ENCODE assay signal across 8 cellular contexts in the genomic region with DNA sequence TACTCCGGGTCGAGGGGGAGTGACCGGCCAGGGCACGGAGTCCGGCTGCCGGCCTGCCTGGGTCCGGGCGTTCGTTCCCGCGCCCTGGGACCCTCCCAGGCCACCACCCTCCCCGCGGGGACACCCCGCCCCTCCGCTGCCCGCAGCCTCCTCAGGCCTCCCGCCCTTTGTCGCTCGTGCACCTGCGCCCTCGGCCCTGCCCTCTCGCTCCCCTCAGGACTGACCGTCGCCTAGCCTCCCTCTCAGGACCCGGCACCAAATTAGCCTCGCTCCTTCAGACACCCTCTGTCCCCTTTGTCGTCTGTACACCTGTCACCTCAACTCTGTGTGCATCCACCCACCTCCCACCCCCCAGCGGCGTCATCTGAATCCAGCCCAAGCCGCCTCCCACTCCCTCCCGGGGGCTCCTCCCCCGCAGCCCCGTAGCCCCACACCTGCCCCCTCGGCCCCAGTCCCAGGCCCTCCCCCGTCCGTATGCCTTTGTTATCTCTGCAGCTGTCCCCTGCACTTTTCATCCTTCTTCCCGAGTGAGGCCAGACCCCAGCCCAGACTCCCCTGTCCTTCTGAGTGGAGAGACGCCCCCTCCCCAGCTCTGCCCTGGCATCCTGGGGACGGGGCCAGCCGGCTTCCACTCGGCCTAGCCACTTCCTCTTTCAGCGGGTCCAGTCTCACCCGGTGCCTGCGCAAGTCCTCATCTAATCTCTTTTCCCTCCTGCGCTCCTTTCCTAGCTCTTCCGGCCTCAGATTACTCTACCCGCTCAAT. TPM values are rescaled to one million over a fixed set of nuclear protein-coding genes. Genes with fewer than 3 reads are reported as not detected.
DNase-seq lines count a peak whose midpoint lies in the region; ATAC-seq and TF ChIP-seq lines count a peak whose summit lies in the region.

No MANE protein-coding gene starts in this region.

- H3K4me1 ChIP-seq in SJCRH30: no peaks in the 10 kb centered on the region; the same call in 1 of the 2 replicates
- peaks cover 6% of the 10 kb centered on the region for H3K4me1 ChIP-seq in right cardiac atrium (ENCODE audit: control insufficient read depth, insufficient read depth, low read length)
- H3K4me1 ChIP-seq in spleen: peaks cover 14 to 31% (median 21%) of the 10 kb centered on the region in 6 donors

- DNase-seq in CD4-positive, alpha-beta T cell: peak; percentile 33 to 69 (median 49)
- DNase-seq in SJCRH30 (peak; percentile 50), right cardiac atrium (peak in 1 of 3 donors; percentile 66), spleen (peak; percentile 88), NCI-H1048 (lab: John Stamatoyannopoulos, UW) (no peak)
- DNase-seq in activated naive CD4-positive, alpha-beta T cell treated with anti-CD3 and anti-CD28 coated beads, Interleukin-2, amount 50 U/mL, for 72 hours (ENCODE audit: low spot score in 2 of 2): peak in 1 of 2 donors; percentile 70

- TF ChIP-seq POLR2A in spleen (IDR thresholded peaks at IDR 0.05): no peak

- TF ChIP-seq CTCF in CD4-positive, alpha-beta T cell (IDR thresholded peaks at IDR 0.05): no peak
- no peak for TF ChIP-seq CTCF in spleen (IDR thresholded peaks at IDR 0.05 in 8 of 11, conservative IDR thresholded peaks at IDR 0.05 in 3 of 11)

- POLR2A ChIA-PET in CD4-positive, alpha-beta T cell (lab: Charles Lee): interaction anchor here (0.8 to 3.0 kb wide), 7 partner anchors 18 to 259 kb away, joined by 4 to 19 read pairs (median 4); a partner anchor contains a TSS

- peaks cover 18% of the 10 kb centered on the region for H3K4me1 Mint-ChIP-seq in CD4-positive, alpha-beta T cell (ENCODE audit: low read depth)

- H3K27ac ChIP-seq in CD4-positive, alpha-beta T cell (ENCODE audit: low read depth, low read length): no peak overlapping the region
- H3K27ac ChIP-seq in SJCRH30 (no peak overlapping the region), right cardiac atrium (ENCODE audit: low read length) (no peak overlapping the region), spleen (peak overlapping the region; percentile 29 to 85 (median 79))

- H3K27me3 Mint-ChIP-seq in CD4-positive, alpha-beta T cell: no peaks in the 10 kb centered on the region

- H3K36me3 ChIP-seq in SJCRH30 (peaks cover 3% of the 10 kb centered on the region; the same call in 1 of the 2 replicates), spleen (peaks cover 0 to 27% (median 26%) of the 10 kb centered on the region in 6 donors)

- peak overlapping the region; percentile 79 for H3K27ac Mint-ChIP-seq in CD4-positive, alpha-beta T cell
- peak overlapping the region; percentile 79 to 83 for H3K27ac Mint-ChIP-seq in activated naive CD4-positive, alpha-beta T cell treated with anti-CD3 and anti-CD28 coated beads, Interleukin-2, amount 50 U/mL, for 72 hours

- intact Hi-C loops in CD4-positive, alpha-beta T cell (cut with DNase I, micrococcal nuclease): no loop called here
- intact Hi-C loops in right cardiac atrium (cut with DNase I): no loop called here
- intact Hi-C loops in spleen (cut with DNase I; ENCODE audit: low total_unique reads): no loop called here

- H3K27me3 ChIP-seq in CD4-positive, alpha-beta T cell (ENCODE audit: control insufficient read depth, insufficient read depth, low read length): no peaks in the 10 kb centered on the region
- no peaks in the 10 kb centered on the region for H3K27me3 ChIP-seq in SJCRH30
- no peaks in the 10 kb centered on the region for H3K27me3 ChIP-seq in right cardiac atrium (ENCODE audit: control insufficient read depth, insufficient read depth)
- H3K27me3 ChIP-seq in spleen (replicated peaks in 1 of 7): peaks cover 0 to 22% (median 0%) of the 10 kb centered on the region in 7 donors

- no peak for TF ChIP-seq RAD21 in Ishikawa (IDR thresholded peaks at IDR 0.05; ENCODE audit: low read depth)

- no peaks in the 10 kb centered on the region for H3K9me3 Mint-ChIP-seq in CD4-positive, alpha-beta T cell
- H3K9me3 Mint-ChIP-seq in activated naive CD4-positive, alpha-beta T cell treated with anti-CD3 and anti-CD28 coated beads, Interleukin-2, amount 50 U/mL, for 72 hours: no peaks in the 10 kb centered on the region

- WGBS in right cardiac atrium: 3% methylated on average over 47 of the region's 47 CpGs
- 1 to 3% (median 1%) methylated on average over 31 to 47 of the region's 47 CpGs for WGBS in spleen, 5 donors

- peaks cover 36% of the 10 kb centered on the region for H3K36me3 Mint-ChIP-seq in CD4-positive, alpha-beta T cell (ENCODE audit: low read depth)
- peaks cover 0 to 10% of the 10 kb centered on the region in 2 donors for H3K36me3 Mint-ChIP-seq in activated naive CD4-positive, alpha-beta T cell treated with anti-CD3 and anti-CD28 coated beads, Interleukin-2, amount 50 U/mL, for 72 hours

- CTCF ChIA-PET in CD4-positive, alpha-beta T cell (lab: Charles Lee): interaction anchor here (0.6 to 2.2 kb wide), 3 partner anchors 25 to 46 kb away, joined by 3 to 9 read pairs (median 3); a partner anchor contains a TSS

- peak overlapping the region; percentile 97 for H3K4me3 Mint-ChIP-seq in CD4-positive, alpha-beta T cell

- no peaks in the 10 kb centered on the region for H3K9me3 ChIP-seq in CD4-positive, alpha-beta T cell (ENCODE audit: control insufficient read depth, low read length)
- H3K9me3 ChIP-seq in SJCRH30 (replicated peaks) (no peaks in the 10 kb centered on the region), right cardiac atrium (ENCODE audit: control insufficient read depth, low read length) (no peaks in the 10 kb centered on the region), spleen (no peaks in the 10 kb centered on the region)

- peak; percentile 41 for ATAC-seq in CD4-positive, alpha-beta T cell (ENCODE audit: poor library complexity)
- ATAC-seq in GM21390 (IDR thresholded peaks at IDR 0.05; ENCODE audit: unreplicated experiment): peak; percentile 34
- peak; percentile 32 to 42 for ATAC-seq in activated naive CD4-positive, alpha-beta T cell treated with anti-CD3 and anti-CD28 coated beads, Interleukin-2, amount 50 U/mL, for 72 hours
- peak; percentile 1 to 3 for ATAC-seq in right cardiac atrium

- H3K4me3 ChIP-seq in SJCRH30 (peak overlapping the region; percentile 67), right cardiac atrium (ENCODE audit: low read length) (peak overlapping the region; percentile 63), spleen (peak overlapping the region; percentile 69 to 91 (median 80))

- no peak for TF ChIP-seq EP300 in Ishikawa (IDR thresholded peaks at IDR 0.05; ENCODE audit: borderline replicate concordance)

TF ChIP-seq in Ishikawa, 13 proteins besides CTCF, POLR2A, EP300 and RAD21:
- TF ChIP-seq FOXM1 (IDR thresholded peaks at IDR 0.05; ENCODE audit: borderline replicate concordance, low read depth): no peak
- TF ChIP-seq, protein P1, sequence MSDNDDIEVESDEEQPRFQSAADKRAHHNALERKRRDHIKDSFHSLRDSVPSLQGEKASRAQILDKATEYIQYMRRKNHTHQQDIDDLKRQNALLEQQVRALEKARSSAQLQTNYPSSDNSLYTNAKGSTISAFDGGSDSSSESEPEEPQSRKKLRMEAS (IDR thresholded peaks at IDR 0.05): peak; percentile 30; the same call in 1 of the 2 replicates

RNA-seq across cellular contexts. Expression of a gene that starts 0.6 kb away (rescaled TPM):
- under 1 TPM; 0.73 to 0.85 TPM for total RNA-seq in CD4-positive, alpha-beta T cell
- total RNA-seq in SJCRH30 (2014; rRNA removed; shearing (Covaris generic)): 0.53 and 0.71 TPM in 2 replicates
- 1 to 10 TPM in 1 of 2 donors, under 1 TPM in 1; 0.76 to 4.0 TPM for total RNA-seq in activated naive CD4-positive, alpha-beta T cell treated with anti-CD3 and anti-CD28 coated beads, Interleukin-2, amount 50 U/mL, for 72 hours
- total RNA-seq in right cardiac atrium: under 1 TPM in 3 of 4 donors, not detected in 1; 0.14 to 0.23 (median 0.15) TPM
- polyA plus RNA-seq in right cardiac atrium: 0.20 TPM
- total RNA-seq in spleen: 1 to 10 TPM in 2 of 7 donors, under 1 TPM in 5; 0.56 to 2.7 (median 0.79) TPM
- 1 to 10 TPM; 1.1 to 2.1 (median 1.4) TPM for polyA plus RNA-seq in spleen

RNA-seq across cellular contexts. Expression of a gene that starts 21.5 kb away (rescaled TPM):
- total RNA-seq in CD4-positive, alpha-beta T cell: 10 to 100 TPM; 50.3 to 60.1 TPM
- 33.0 and 38.0 TPM in 2 replicates for total RNA-seq in SJCRH30 (2014; rRNA removed; shearing (Covaris generic))
- total RNA-seq in activated naive CD4-positive, alpha-beta T cell treated with anti-CD3 and anti-CD28 coated beads, Interleukin-2, amount 50 U/mL, for 72 hours: 10 to 100 TPM; 75.3 to 79.4 TPM
- total RNA-seq in right cardiac atrium (10 to 100 TPM; 51.9 to 61.6 (median 59.7) TPM), spleen (10 to 100 TPM; 35.7 to 67.0 (median 51.5) TPM)
- polyA plus RNA-seq in right cardiac atrium (33.2 TPM), spleen (10 to 100 TPM; 20.5 to 27.2 (median 24.3) TPM)

RNA-seq across cellular contexts. Expression of a gene that starts 27.3 kb away (rescaled TPM):
- 10 to 100 TPM; 40.0 to 40.8 TPM for total RNA-seq in CD4-positive, alpha-beta T cell
- total RNA-seq in SJCRH30 (2014; rRNA removed; shearing (Covaris generic)): 1.1 and 1.3 TPM in 2 replicates
- 10 to 100 TPM in 1 of 2 donors, 1 to 10 TPM in 1; 9.7 to 18.5 TPM for total RNA-seq in activated naive CD4-positive, alpha-beta T cell treated with anti-CD3 and anti-CD28 coated beads, Interleukin-2, amount 50 U/mL, for 72 hours
- total RNA-seq in right cardiac atrium (1 to 10 TPM; 6.1 to 7.7 (median 7.4) TPM), spleen (10 to 100 TPM; 11.6 to 33.4 (median 25.7) TPM)
- polyA plus RNA-seq in right cardiac atrium (5.5 TPM), spleen (10 to 100 TPM; 14.1 to 26.2 (median 24.1) TPM)

RNA-seq across cellular contexts. Expression of a gene that starts 31.2 kb away (rescaled TPM):
- total RNA-seq in CD4-positive, alpha-beta T cell: 10 to 100 TPM; 19.4 to 25.3 TPM
- 21.0 and 22.2 TPM in 2 replicates for total RNA-seq in SJCRH30 (2014; rRNA removed; shearing (Covaris generic))
- 10 to 100 TPM; 39.7 to 53.4 TPM for total RNA-seq in activated naive CD4-positive, alpha-beta T cell treated with anti-CD3 and anti-CD28 coated beads, Interleukin-2, amount 50 U/mL, for 72 hours
- total RNA-seq in right cardiac atrium (10 to 100 TPM; 12.2 to 16.1 (median 12.9) TPM), spleen (100 to 1,000 TPM in 3 of 7 donors, 10 to 100 TPM in 4; 65.4 to 128 (median 99.5) TPM)
- polyA plus RNA-seq in right cardiac atrium (9.3 TPM), spleen (10 to 100 TPM; 19.3 to 32.0 (median 23.4) TPM)

RNA-seq across cellular contexts. Expression of a gene that starts 40.5 kb away (rescaled TPM):
- under 1 TPM in 1 of 2 experiments, not detected in 1; 0.96 TPM for total RNA-seq in CD4-positive, alpha-beta T cell
- total RNA-seq in SJCRH30 (2014; rRNA removed; shearing (Covaris generic)): 5.6 and 6.0 TPM in 2 replicates
- 1 to 10 TPM; 3.5 to 3.9 TPM for total RNA-seq in activated naive CD4-positive, alpha-beta T cell treated with anti-CD3 and anti-CD28 coated beads, Interleukin-2, amount 50 U/mL, for 72 hours
- 10 to 100 TPM in 2 of 4 donors, 1 to 10 TPM in 2; 9.1 to 21.2 (median 10.7) TPM for total RNA-seq in right cardiac atrium
- 12.2 TPM for polyA plus RNA-seq in right cardiac atrium
- 10 to 100 TPM; 14.5 to 48.0 (median 26.4) TPM for total RNA-seq in spleen
- polyA plus RNA-seq in spleen: 10 to 100 TPM in 1 of 3 donors, 1 to 10 TPM in 2; 4.2 to 13.4 (median 7.1) TPM

Comparison
In these comparisons a context has a peak if more than half of its experiments do, and no peak if none do; other contexts are left out.
1. H3K27ac ChIP-seq: peak in spleen (8 of 8); none in CD4-positive, alpha-beta T cell (single experiment), SJCRH30 (single experiment) and right cardiac atrium (single experiment).
2. Peak in every context shown above with its lines, with median percentiles within 50 percentile points of each other: ATAC-seq and H3K4me3 ChIP-seq.